ENCODE assay signal across 16 cellular contexts in genomic region chr2:241109210-241110088, GRCh38. TPM values are rescaled to one million over a fixed set of nuclear protein-coding genes. Genes with fewer than 3 reads are reported as not detected.
DNase-seq lines count a peak whose midpoint lies in the region; ATAC-seq and TF ChIP-seq lines count a peak whose summit lies in the region.
"Had no signal": no experiment of that assay in that cellular context is flagged by ENCODE, and none has a peak within 500 bp of the region (broad histone marks: within the 10 kb centered on the region; RNA-seq: fewer than 3 reads in every experiment).

No MANE protein-coding gene starts in this region.

- H3K9me3 ChIP-seq in duodenal mucosa (ENCODE audit: control insufficient read depth in 1 of 2, low read length in 2 of 2) (no peaks in the 10 kb centered on the region), left lung (no peaks in the 10 kb centered on the region)
- H3K9me3 ChIP-seq: thoracic aorta had no signal

- H3K27ac Mint-ChIP-seq in activated CD4-positive, alpha-beta T cell treated with anti-CD3 and anti-CD28 coated beads for 36 hours: peak overlapping the region; percentile 92
- peak overlapping the region; percentile 96 for H3K27ac Mint-ChIP-seq in activated CD4-positive, alpha-beta memory T cell treated with anti-CD3 and anti-CD28 coated beads for 36 hours

- H3K36me3 Mint-ChIP-seq in activated CD4-positive, alpha-beta T cell treated with anti-CD3 and anti-CD28 coated beads for 36 hours (ENCODE audit: low read depth): peaks cover 41% of the 10 kb centered on the region
- H3K36me3 Mint-ChIP-seq in activated CD4-positive, alpha-beta memory T cell treated with anti-CD3 and anti-CD28 coated beads for 36 hours: peaks cover 58% of the 10 kb centered on the region

- no peaks in the 10 kb centered on the region for H3K27me3 Mint-ChIP-seq in activated CD4-positive, alpha-beta T cell treated with anti-CD3 and anti-CD28 coated beads for 36 hours
- no peaks in the 10 kb centered on the region for H3K27me3 Mint-ChIP-seq in activated CD4-positive, alpha-beta memory T cell treated with anti-CD3 and anti-CD28 coated beads for 36 hours

- peak overlapping the region; percentile 59 for H3K27ac ChIP-seq in duodenal mucosa (ENCODE audit: low read depth, low read length)
- peak overlapping the region in 13 of 21 experiments; percentile 7 to 92 (median 75) for H3K27ac ChIP-seq in skin epidermis
- peak overlapping the region in 1 of 2 donors; percentile 25 for H3K27ac ChIP-seq in left lung
- H3K27ac ChIP-seq: thoracic aorta had no signal

- DNase-seq in activated CD4-positive, alpha-beta T cell treated with anti-CD3 and anti-CD28 coated beads for 36 hours: no peak
- no peak for DNase-seq in activated CD4-positive, alpha-beta T cell treated with anti-CD3 and anti-CD28 coated beads for 4 hours
- peak; percentile 62 for DNase-seq in activated CD4-positive, alpha-beta memory T cell treated with anti-CD3 and anti-CD28 coated beads for 36 hours
- no peak for DNase-seq in left lung
- DNase-seq in SHP77 treated with DMSO at 0.1 percent for 48 hours (lab: John Stamatoyannopoulos, UW): no peak
- DNase-seq: 8988T, amygdala, Calu3, NCI-H1105 treated with DMSO at 0.1 percent for 48 hours, NCI-H226 had no signal

- H3K4me1 ChIP-seq in duodenal mucosa (ENCODE audit: control insufficient read depth in 1 of 2, insufficient read depth in 2 of 2, low read length in 2 of 2) (peaks cover 3 to 6% of the 10 kb centered on the region in 2 donors), left lung (no peaks in the 10 kb centered on the region)

- H3K27me3 ChIP-seq in duodenal mucosa (ENCODE audit: control insufficient read depth in 1 of 2, insufficient read depth in 2 of 2, low read length in 2 of 2) (no peaks in the 10 kb centered on the region), left lung (no peaks in the 10 kb centered on the region)

- intact Hi-C loops in activated CD4-positive, alpha-beta T cell treated with anti-CD3 and anti-CD28 coated beads for 36 hours (cut with DNase I, micrococcal nuclease): loop anchor here in 1 of 2 experiments (10.0 kb wide), 1 partner anchor 205 kb away; the partner anchor contains the start of genes HDLBP and SEPTIN2
- intact Hi-C loops in activated CD4-positive, alpha-beta memory T cell treated with anti-CD3 and anti-CD28 coated beads for 36 hours (cut with micrococcal nuclease): no loop called here
- intact Hi-C loops in left lung (cut with DNase I): no loop called here

- peak overlapping the region; percentile 57 for H3K4me3 Mint-ChIP-seq in activated CD4-positive, alpha-beta T cell treated with anti-CD3 and anti-CD28 coated beads for 36 hours
- peak overlapping the region; percentile 85 for H3K4me3 Mint-ChIP-seq in activated CD4-positive, alpha-beta memory T cell treated with anti-CD3 and anti-CD28 coated beads for 36 hours

- ATAC-seq in activated CD4-positive, alpha-beta T cell treated with anti-CD3 and anti-CD28 coated beads for 36 hours: no peak
- ATAC-seq in left lung: no peak
- no peak for ATAC-seq in HG02840 (IDR thresholded peaks at IDR 0.05; ENCODE audit: low FRiP score, unreplicated experiment)

- H3K36me3 ChIP-seq in duodenal mucosa (ENCODE audit: control insufficient read depth in 1 of 2, insufficient read depth in 2 of 2, low read length in 2 of 2) (peaks cover 0 to 13% of the 10 kb centered on the region in 2 donors), left lung (peaks cover 0 to 6% of the 10 kb centered on the region in 2 donors)
- H3K36me3 ChIP-seq: thoracic aorta had no signal

- POLR2A ChIA-PET in activated CD4-positive, alpha-beta T cell treated with anti-CD3 and anti-CD28 coated beads for 36 hours (lab: Charles Lee): no interaction called here
- POLR2A ChIA-PET in activated CD4-positive, alpha-beta memory T cell treated with anti-CD3 and anti-CD28 coated beads for 36 hours (lab: Charles Lee): interaction anchor here (0.8 to 1.8 kb wide), 3 partner anchors 7 to 14 kb away, joined by 3 to 8 read pairs (median 7); partner anchors contain the start of gene MTERF4

- H3K9me3 Mint-ChIP-seq in activated CD4-positive, alpha-beta T cell treated with anti-CD3 and anti-CD28 coated beads for 36 hours (ENCODE audit: low read depth): no peaks in the 10 kb centered on the region
- H3K9me3 Mint-ChIP-seq in activated CD4-positive, alpha-beta memory T cell treated with anti-CD3 and anti-CD28 coated beads for 36 hours: no peaks in the 10 kb centered on the region

- no peak overlapping the region for H3K9ac ChIP-seq in duodenal mucosa (ENCODE audit: low read depth in 1 of 2, low read length in 2 of 2)

- H3K4me3 ChIP-seq in duodenal mucosa (ENCODE audit: low read depth in 1 of 2, low read length in 2 of 2) (peak overlapping the region in 1 of 2 donors; percentile 44), skin epidermis (no peak overlapping the region), left lung (no peak overlapping the region)
- H3K4me3 ChIP-seq: lung, smooth muscle cell, thoracic aorta had no signal

- CTCF ChIA-PET in activated CD4-positive, alpha-beta T cell treated with anti-CD3 and anti-CD28 coated beads for 36 hours (lab: Charles Lee): interaction anchor here (0.8 kb wide), 1 partner anchor 40 kb away, joined by 3 read pairs; the partner anchor contains the start of gene PASK
- CTCF ChIA-PET in activated CD4-positive, alpha-beta memory T cell treated with anti-CD3 and anti-CD28 coated beads for 36 hours (lab: Charles Lee): no interaction called here

- H3K4me1 Mint-ChIP-seq in activated CD4-positive, alpha-beta T cell treated with anti-CD3 and anti-CD28 coated beads for 36 hours: peaks cover 31% of the 10 kb centered on the region
- H3K4me1 Mint-ChIP-seq in activated CD4-positive, alpha-beta memory T cell treated with anti-CD3 and anti-CD28 coated beads for 36 hours (ENCODE audit: low read depth): peaks cover 45% of the 10 kb centered on the region

- no peak for TF ChIP-seq CTCF in left lung (IDR thresholded peaks at IDR 0.05)

RNA-seq across cellular contexts. Expression of gene MTERF4, which starts 7.4 kb away (rescaled TPM):
- total RNA-seq in activated CD4-positive, alpha-beta T cell treated with anti-CD3 and anti-CD28 coated beads for 36 hours: 10 to 100 TPM; 34.4 to 34.5 TPM
- total RNA-seq in activated CD4-positive, alpha-beta memory T cell treated with anti-CD3 and anti-CD28 coated beads for 36 hours: 10 to 100 TPM; 43.9 to 46.0 TPM
- 10 to 100 TPM; 24.9 to 26.7 TPM for total RNA-seq in left lung

RNA-seq across cellular contexts. Expression of gene PASK, which starts 39.8 kb away (rescaled TPM):
- 10 to 100 TPM; 62.9 to 88.1 TPM for total RNA-seq in activated CD4-positive, alpha-beta T cell treated with anti-CD3 and anti-CD28 coated beads for 36 hours
- total RNA-seq in activated CD4-positive, alpha-beta memory T cell treated with anti-CD3 and anti-CD28 coated beads for 36 hours: 100 to 1,000 TPM in 1 of 2 experiments, 10 to 100 TPM in 1; 86.1 to 100 TPM
- 10 to 100 TPM; 12.7 to 21.3 TPM for total RNA-seq in left lung

RNA-seq across cellular contexts. Expression of gene PPP1R7, which starts 40.8 kb away (rescaled TPM):
- total RNA-seq in activated CD4-positive, alpha-beta T cell treated with anti-CD3 and anti-CD28 coated beads for 36 hours: 100 to 1,000 TPM; 104 to 129 TPM
- total RNA-seq in activated CD4-positive, alpha-beta memory T cell treated with anti-CD3 and anti-CD28 coated beads for 36 hours: 100 to 1,000 TPM; 123 to 132 TPM
- 10 to 100 TPM; 61.6 to 80.0 TPM for total RNA-seq in left lung
